In genomic region chr11:72828081-72828567, GRCh38 we compare ENCODE assay signal across 11 cellular contexts. TPM values are rescaled to one million over a fixed set of nuclear protein-coding genes. Genes with fewer than 3 reads are reported as not detected.
DNase-seq lines count a peak whose midpoint lies in the region; ATAC-seq and TF ChIP-seq lines count a peak whose summit lies in the region.
"Had no signal": no experiment of that assay in that cellular context is flagged by ENCODE, and none has a peak within 500 bp of the region (broad histone marks: within the 10 kb centered on the region; RNA-seq: fewer than 3 reads in every experiment).

No MANE protein-coding gene starts in this region.

- H3K27ac ChIP-seq in SU-DHL-6 (ENCODE audit: low read depth, low read length) (peak overlapping the region; percentile 26), subcutaneous abdominal adipose tissue (ENCODE audit: low read depth, low read length) (peak overlapping the region; percentile 65)

- H3K27me3 Mint-ChIP-seq in activated CD8-positive, alpha-beta memory T cell treated with anti-CD3 and anti-CD28 coated beads, Interleukin-2, amount 10 ng/mL, durations not matched to agents 7 days and 5 days: no peaks in the 10 kb centered on the region
- H3K27me3 Mint-ChIP-seq in immature natural killer cell (ENCODE audit: low read depth in 3 of 3): peaks cover 2 to 19% (median 9%) of the 10 kb centered on the region in 3 donors

- CTCF ChIA-PET in activated CD8-positive, alpha-beta memory T cell treated with anti-CD3 and anti-CD28 coated beads, Interleukin-2, amount 10 ng/mL, durations not matched to agents 7 days and 5 days (lab: Charles Lee): interaction anchor here (0.9 to 2.3 kb wide), 11 partner anchors 8 to 358 kb away, joined by 3 to 20 read pairs (median 4); partner anchors contain the start of gene STARD10

- peak overlapping the region; percentile 89 for H3K27ac Mint-ChIP-seq in activated CD8-positive, alpha-beta memory T cell treated with anti-CD3 and anti-CD28 coated beads, Interleukin-2, amount 10 ng/mL, durations not matched to agents 7 days and 5 days
- H3K27ac Mint-ChIP-seq in immature natural killer cell: peak overlapping the region; percentile 90 to 98 (median 96)

- H3K27me3 ChIP-seq in SU-DHL-6 (ENCODE audit: low read length) (no peaks in the 10 kb centered on the region), subcutaneous abdominal adipose tissue (ENCODE audit: control insufficient read depth in 5 of 5, insufficient read depth in 4 of 5, low read length in 5 of 5) (no peaks in the 10 kb centered on the region)

- H3F3A ChIP-seq in SU-DHL-6 (ENCODE audit: insufficient read depth): peaks cover 22% of the 10 kb centered on the region

- H3K4me1 Mint-ChIP-seq in activated CD8-positive, alpha-beta memory T cell treated with anti-CD3 and anti-CD28 coated beads, Interleukin-2, amount 10 ng/mL, durations not matched to agents 7 days and 5 days: peaks cover 21% of the 10 kb centered on the region
- peaks cover 24 to 30% of the 10 kb centered on the region in 2 donors for H3K4me1 Mint-ChIP-seq in immature natural killer cell

- H2AFZ ChIP-seq in SU-DHL-6 (ENCODE audit: low read depth, low read length, severe bottlenecking): no peak overlapping the region

- peak; percentile 22 for ATAC-seq in activated CD8-positive, alpha-beta memory T cell treated with anti-CD3 and anti-CD28 coated beads, Interleukin-2, amount 10 ng/mL, durations not matched to agents 7 days and 5 days

- H4K20me1 ChIP-seq in SU-DHL-6 (ENCODE audit: low read depth, low read length): no peaks in the 10 kb centered on the region

- no peak overlapping the region for H3K4me2 ChIP-seq in SU-DHL-6 (ENCODE audit: low read depth, low read length, poor library complexity, severe bottlenecking)

- H3K9ac ChIP-seq in SU-DHL-6 (ENCODE audit: low read length) (no peak overlapping the region), subcutaneous abdominal adipose tissue (ENCODE audit: low read length in 5 of 5) (peak overlapping the region in 2 of 5 donors; percentile 48 to 60)

- H3K79me2 ChIP-seq in SU-DHL-6 (ENCODE audit: insufficient read depth, low read length): no peaks in the 10 kb centered on the region

- H3K4me3 ChIP-seq in SU-DHL-6 (ENCODE audit: insufficient read depth, low read length, poor library complexity, severe bottlenecking) (no peak overlapping the region), subcutaneous abdominal adipose tissue (ENCODE audit: low read depth in 1 of 5, low read length in 5 of 5) (peak overlapping the region in 1 of 5 donors; percentile 30)

- peaks cover 7 to 40% (median 21%) of the 10 kb centered on the region in 5 donors for H3K4me1 ChIP-seq in subcutaneous abdominal adipose tissue (ENCODE audit: control insufficient read depth in 5 of 5, insufficient read depth in 5 of 5, low read length in 5 of 5)

- H3K4me3 Mint-ChIP-seq in activated CD8-positive, alpha-beta memory T cell treated with anti-CD3 and anti-CD28 coated beads, Interleukin-2, amount 10 ng/mL, durations not matched to agents 7 days and 5 days: peak overlapping the region; percentile 21
- peak overlapping the region; percentile 30 to 77 (median 47) for H3K4me3 Mint-ChIP-seq in immature natural killer cell

- no peaks in the 10 kb centered on the region for H3K9me3 Mint-ChIP-seq in activated CD8-positive, alpha-beta memory T cell treated with anti-CD3 and anti-CD28 coated beads, Interleukin-2, amount 10 ng/mL, durations not matched to agents 7 days and 5 days (ENCODE audit: low read depth)
- H3K9me3 Mint-ChIP-seq in immature natural killer cell: no peaks in the 10 kb centered on the region

- H3K36me3 ChIP-seq in SU-DHL-6 (ENCODE audit: low read length): no peaks in the 10 kb centered on the region
- H3K36me3 ChIP-seq in subcutaneous abdominal adipose tissue (ENCODE audit: control insufficient read depth in 5 of 5, insufficient read depth in 5 of 5, low read length in 5 of 5): peaks cover 0 to 36% (median 3%) of the 10 kb centered on the region in 5 donors

- peaks cover 22% of the 10 kb centered on the region for H3K36me3 Mint-ChIP-seq in activated CD8-positive, alpha-beta memory T cell treated with anti-CD3 and anti-CD28 coated beads, Interleukin-2, amount 10 ng/mL, durations not matched to agents 7 days and 5 days
- H3K36me3 Mint-ChIP-seq in immature natural killer cell: peaks cover 0 to 7% (median 3%) of the 10 kb centered on the region in 3 donors

- no peak for TF ChIP-seq CTCF in SU-DHL-6 (IDR thresholded peaks at IDR 0.05; ENCODE audit: insufficient read depth, low read length, poor library complexity, severe bottlenecking)

- no peak for DNase-seq in activated CD8-positive, alpha-beta memory T cell treated with anti-CD3 and anti-CD28 coated beads, Interleukin-2, amount 10 ng/mL, durations not matched to agents 7 days and 5 days
- no peak for DNase-seq in activated CD8-positive, alpha-beta memory T cell treated with anti-CD3 and anti-CD28 coated beads, Interleukin-2, amount 50 U/mL, for 4 hours
- no peak for DNase-seq in immature natural killer cell
- DNase-seq in NCI-H2107 treated with DMSO at 0.1 percent for 48 hours (lab: John Stamatoyannopoulos, UW; ENCODE audit: unreplicated experiment): no peak
- no peak for DNase-seq in NCI-H1694 treated with DMSO at 0.1 percent for 48 hours (lab: John Stamatoyannopoulos, UW)
- DNase-seq in midbrain (lab: John Stamatoyannopoulos, UW): no peak
- DNase-seq: AML-193; stimulated activated CD4-positive, alpha-beta T cell treated with anti-CD3 and anti-CD28 coated beads, Interleukin-15, amount 100 ng/mL, for 24 hours; SW 1271 had no signal

- no peaks in the 10 kb centered on the region for H3K9me3 ChIP-seq in SU-DHL-6 (ENCODE audit: insufficient read depth, low read length)
- no peaks in the 10 kb centered on the region for H3K9me3 ChIP-seq in subcutaneous abdominal adipose tissue (ENCODE audit: control insufficient read depth in 5 of 5, low read length in 5 of 5)

- no peaks in the 10 kb centered on the region for H3K9me2 ChIP-seq in SU-DHL-6 (replicated peaks; ENCODE audit: insufficient read depth, low read length)

RNA-seq across cellular contexts. Expression of gene ATG16L2, which starts 13.9 kb away (rescaled TPM):
- 100 to 1,000 TPM; 103 to 168 TPM for total RNA-seq in activated CD8-positive, alpha-beta memory T cell treated with anti-CD3 and anti-CD28 coated beads, Interleukin-2, amount 10 ng/mL, durations not matched to agents 7 days and 5 days
- 10 to 100 TPM; 11.4 to 24.6 (median 18.7) TPM for polyA plus RNA-seq in immature natural killer cell

RNA-seq across cellular contexts. Expression of gene STARD10, which starts 34.3 kb away (rescaled TPM):
- 10 to 100 TPM in 1 of 2 experiments, 1 to 10 TPM in 1; 8.4 to 18.4 TPM for total RNA-seq in activated CD8-positive, alpha-beta memory T cell treated with anti-CD3 and anti-CD28 coated beads, Interleukin-2, amount 10 ng/mL, durations not matched to agents 7 days and 5 days
- 10 to 100 TPM; 26.3 to 50.1 (median 35.6) TPM for polyA plus RNA-seq in immature natural killer cell
